ENCODE assay signal across 9 cellular contexts in genomic region chr1:92804721-92805169, GRCh38. TPM values are rescaled to one million over a fixed set of nuclear protein-coding genes. Genes with fewer than 3 reads are reported as not detected.
A peak's percentile ranks its signal among the peaks of the same experiment; 100 is the strongest.
DNase-seq lines count a peak whose midpoint lies in the region; TF ChIP-seq lines count a peak whose summit lies in the region.
"Had no signal": no experiment of that assay in that cellular context is flagged by ENCODE, and none has a peak within 500 bp of the region (broad histone marks: within the 10 kb centered on the region; RNA-seq: fewer than 3 reads in every experiment).

No MANE protein-coding gene starts in this region.

- POLR2A ChIA-PET in activated CD4-positive, alpha-beta memory T cell treated with anti-CD3 and anti-CD28 coated beads for 36 hours (lab: Charles Lee), result no interaction called here
- POLR2A ChIA-PET in activated CD4-positive, alpha-beta memory T cell treated with anti-CD3 and anti-CD28 coated beads, Interleukin-2, amount 10 ng/mL, durations not matched to agents 7 days and 5 days (lab: Charles Lee), result no interaction called here

- H3K36me3 Mint-ChIP-seq in activated CD4-positive, alpha-beta memory T cell treated with anti-CD3 and anti-CD28 coated beads for 36 hours, result no peaks in the 10 kb centered on the region
- H3K36me3 Mint-ChIP-seq in activated CD4-positive, alpha-beta memory T cell treated with anti-CD3 and anti-CD28 coated beads, Interleukin-2, amount 10 ng/mL, durations not matched to agents 7 days and 5 days (ENCODE audit: low read depth), result no peaks in the 10 kb centered on the region

- H3K4me2 ChIP-seq in mammary epithelial cell (ENCODE audit: insufficient read depth, low read depth, low read length), result peak overlapping the region; percentile 45

- peak overlapping the region; percentile 23 for H2AFZ ChIP-seq in mammary epithelial cell (ENCODE audit: low read depth, low read length)

- no peak overlapping the region for H3K9ac ChIP-seq in mammary epithelial cell (ENCODE audit: insufficient read depth, low read length)

- no peaks in the 10 kb centered on the region for H3K9me3 ChIP-seq in mammary epithelial cell (replicated peaks; ENCODE audit: insufficient read depth, low read length)
- no peaks in the 10 kb centered on the region for H3K9me3 ChIP-seq in spleen

- in situ Hi-C loops in mammary epithelial cell (cut with MboI; ENCODE audit: low sequenced_read_pairs in 2 of 2), result loop anchor here in 1 of 2 donors (10.0 kb wide), 1 partner anchor 50 kb away; no protein-coding TSS in a partner anchor

- 3% methylated on average over 7 of the region's 7 CpGs for WGBS in mammary epithelial cell (ENCODE audit: low coverage, missing lambda C conversion rate)
- WGBS in spleen, 5 donors, result 16 to 31% (median 24%) methylated on average over 7 of the region's 7 CpGs

- H3K79me2 ChIP-seq in mammary epithelial cell (ENCODE audit: insufficient read depth, low read length), result no peaks in the 10 kb centered on the region

- H3K4me3 ChIP-seq in LNCaP clone FGC (ENCODE audit: low read depth, low read length), result no peak overlapping the region
- H3K4me3 ChIP-seq in mammary epithelial cell (replicated peaks in 1 of 3; ENCODE audit: insufficient read depth in 1 of 3, low read depth in 2 of 3, low read length in 3 of 3), result no peak overlapping the region
- H3K4me3 ChIP-seq in spleen, result no peak overlapping the region

- no peak for TF ChIP-seq POLR2A in spleen (IDR thresholded peaks at IDR 0.05)

- H3K27ac Mint-ChIP-seq in activated CD4-positive, alpha-beta memory T cell treated with anti-CD3 and anti-CD28 coated beads for 36 hours, result no peak overlapping the region
- no peak overlapping the region for H3K27ac Mint-ChIP-seq in activated CD4-positive, alpha-beta memory T cell treated with anti-CD3 and anti-CD28 coated beads, Interleukin-2, amount 10 ng/mL, durations not matched to agents 7 days and 5 days
- H3K27ac Mint-ChIP-seq: stimulated activated naive CD8-positive, alpha-beta T cell treated with anti-CD3 and anti-CD28 coated beads, Interleukin-15, Interleukin-2, amounts not matched to agents 100 ng/mL and 50 ng/mL, for 24 hours had no signal

- peak; percentile 12 for DNase-seq in activated CD4-positive, alpha-beta memory T cell treated with anti-CD3 and anti-CD28 coated beads for 36 hours
- no peak for DNase-seq in activated CD4-positive, alpha-beta memory T cell treated with anti-CD3 and anti-CD28 coated beads, Interleukin-2, amount 10 ng/mL, durations not matched to agents 7 days and 5 days
- DNase-seq in LNCaP clone FGC (ENCODE audit: low read depth) (peak; percentile 98), mammary epithelial cell (peak; percentile 92), islet precursor cell (peak; percentile 92), spleen (no peak), retina (no peak)
- no peak for DNase-seq in activated effector memory CD4-positive, alpha-beta T cell treated with Interleukin-2 at 50 U/mL for 16 hours

- no peak overlapping the region for H3K4me3 Mint-ChIP-seq in activated CD4-positive, alpha-beta memory T cell treated with anti-CD3 and anti-CD28 coated beads for 36 hours
- no peak overlapping the region for H3K4me3 Mint-ChIP-seq in activated CD4-positive, alpha-beta memory T cell treated with anti-CD3 and anti-CD28 coated beads, Interleukin-2, amount 10 ng/mL, durations not matched to agents 7 days and 5 days
- H3K4me3 Mint-ChIP-seq: stimulated activated naive CD8-positive, alpha-beta T cell treated with anti-CD3 and anti-CD28 coated beads, Interleukin-15, Interleukin-2, amounts not matched to agents 100 ng/mL and 50 ng/mL, for 24 hours had no signal

- H3K27ac ChIP-seq in mammary epithelial cell (ENCODE audit: insufficient read depth, low read depth, low read length) (peak overlapping the region; percentile 74), spleen (peak overlapping the region in 5 of 8 donors; percentile 15 to 62 (median 40))

- dilution Hi-C loops in mammary epithelial cell (cut with HindIII; ENCODE audit: low sequenced_read_pairs), result no loop called here

- no peaks in the 10 kb centered on the region for H4K20me1 ChIP-seq in mammary epithelial cell (ENCODE audit: insufficient read depth, low read length)

- CTCF ChIA-PET in activated CD4-positive, alpha-beta memory T cell treated with anti-CD3 and anti-CD28 coated beads for 36 hours (lab: Charles Lee), result interaction anchor here (0.7 to 2.3 kb wide), 3 partner anchors 14 to 55 kb away, joined by 3 to 9 read pairs (median 3); no protein-coding TSS in a partner anchor
- CTCF ChIA-PET in activated CD4-positive, alpha-beta memory T cell treated with anti-CD3 and anti-CD28 coated beads, Interleukin-2, amount 10 ng/mL, durations not matched to agents 7 days and 5 days (lab: Charles Lee), result interaction anchor here (1.0 to 1.1 kb wide), 2 partner anchors 13 to 56 kb away, joined by 3 to 4 read pairs; no protein-coding TSS in a partner anchor
- CTCF ChIA-PET in mammary epithelial cell (lab: Charles Lee; ENCODE audit: low non-redundant PET), result interaction anchor here (0.6 kb wide), 1 partner anchor 57 kb away, joined by 18 read pairs; no protein-coding TSS in a partner anchor

- peaks cover 1% of the 10 kb centered on the region for H3K27me3 Mint-ChIP-seq in activated CD4-positive, alpha-beta memory T cell treated with anti-CD3 and anti-CD28 coated beads for 36 hours
- H3K27me3 Mint-ChIP-seq in activated CD4-positive, alpha-beta memory T cell treated with anti-CD3 and anti-CD28 coated beads, Interleukin-2, amount 10 ng/mL, durations not matched to agents 7 days and 5 days, result peaks cover 14% of the 10 kb centered on the region

- H3K4me1 Mint-ChIP-seq in activated CD4-positive, alpha-beta memory T cell treated with anti-CD3 and anti-CD28 coated beads for 36 hours (ENCODE audit: low read depth), result no peaks in the 10 kb centered on the region
- no peaks in the 10 kb centered on the region for H3K4me1 Mint-ChIP-seq in activated CD4-positive, alpha-beta memory T cell treated with anti-CD3 and anti-CD28 coated beads, Interleukin-2, amount 10 ng/mL, durations not matched to agents 7 days and 5 days

- H3K4me1 ChIP-seq in mammary epithelial cell (ENCODE audit: insufficient read depth, low read length) (peaks cover 25% of the 10 kb centered on the region), spleen (peaks cover 0 to 12% (median 2%) of the 10 kb centered on the region in 6 donors)

- intact Hi-C loops in activated CD4-positive, alpha-beta memory T cell treated with anti-CD3 and anti-CD28 coated beads for 36 hours (cut with micrococcal nuclease), result no loop called here
- intact Hi-C loops in mammary epithelial cell (cut with micrococcal nuclease), result loop anchor here (2.0 kb wide), 1 partner anchor 20 kb away; the partner anchor contains the start of gene EVI5
- intact Hi-C loops in spleen (cut with DNase I; ENCODE audit: low total_unique reads), result no loop called here

- H3K36me3 ChIP-seq in mammary epithelial cell (ENCODE audit: insufficient read depth, low read length) (no peaks in the 10 kb centered on the region), spleen (no peaks in the 10 kb centered on the region)

- TSS peak; percentile 99 for BruUV-seq in mammary epithelial cell (replicated peaks; lab: Mats Ljungman, UMichigan)

- H3K9me3 Mint-ChIP-seq in activated CD4-positive, alpha-beta memory T cell treated with anti-CD3 and anti-CD28 coated beads for 36 hours, result no peaks in the 10 kb centered on the region
- peaks cover 4% of the 10 kb centered on the region for H3K9me3 Mint-ChIP-seq in activated CD4-positive, alpha-beta memory T cell treated with anti-CD3 and anti-CD28 coated beads, Interleukin-2, amount 10 ng/mL, durations not matched to agents 7 days and 5 days
- H3K9me3 Mint-ChIP-seq: stimulated activated naive CD8-positive, alpha-beta T cell treated with anti-CD3 and anti-CD28 coated beads, Interleukin-15, Interleukin-2, amounts not matched to agents 100 ng/mL and 50 ng/mL, for 24 hours had no signal

- no peak for TF ChIP-seq CTCF in LNCaP clone FGC (IDR thresholded peaks at IDR 0.05; ENCODE audit: control insufficient read depth, extremely low read depth, insufficient read depth)
- TF ChIP-seq CTCF in mammary epithelial cell (conservative IDR thresholded peaks at IDR 0.05 in 1 of 2, IDR thresholded peaks at IDR 0.05 in 1 of 2; ENCODE audit: extremely low read depth in 1 of 2, insufficient read depth in 1 of 2, low read depth in 1 of 2, low read length in 2 of 2), result no peak
- no peak for TF ChIP-seq CTCF in spleen (IDR thresholded peaks at IDR 0.05 in 8 of 11, conservative IDR thresholded peaks at IDR 0.05 in 3 of 11)

- H3K27me3 ChIP-seq in mammary epithelial cell (ENCODE audit: insufficient read depth, low read length), result no peaks in the 10 kb centered on the region
- no peaks in the 10 kb centered on the region for H3K27me3 ChIP-seq in spleen (replicated peaks in 1 of 7)

RNA-seq across cellular contexts. Expression of gene EVI5, which starts 19.8 kb away (rescaled TPM):
- 10 to 100 TPM; 36.0 to 37.2 TPM for total RNA-seq in activated CD4-positive, alpha-beta memory T cell treated with anti-CD3 and anti-CD28 coated beads for 36 hours
- total RNA-seq in activated CD4-positive, alpha-beta memory T cell treated with anti-CD3 and anti-CD28 coated beads, Interleukin-2, amount 10 ng/mL, durations not matched to agents 7 days and 5 days, result 1 to 10 TPM; 2.9 TPM
- total RNA-seq in mammary epithelial cell, result 10 to 100 TPM; 30.3 to 43.3 TPM
- 14.2 TPM for polyA plus RNA-seq in mammary epithelial cell
- polyA minus RNA-seq in mammary epithelial cell, result 21.6 TPM
- 10 to 100 TPM; 18.2 to 38.3 (median 27.2) TPM for total RNA-seq in spleen
- 1 to 10 TPM; 1.7 to 3.6 (median 2.0) TPM for polyA plus RNA-seq in spleen

RNA-seq across cellular contexts. Expression of gene RPL5, which starts 27.1 kb away (rescaled TPM):
- 1,000 to 10,000 TPM; 1,530 to 1,539 TPM for total RNA-seq in activated CD4-positive, alpha-beta memory T cell treated with anti-CD3 and anti-CD28 coated beads for 36 hours
- 100 to 1,000 TPM; 660 to 678 TPM for total RNA-seq in activated CD4-positive, alpha-beta memory T cell treated with anti-CD3 and anti-CD28 coated beads, Interleukin-2, amount 10 ng/mL, durations not matched to agents 7 days and 5 days
- total RNA-seq in mammary epithelial cell (1,000 to 10,000 TPM; 1,045 to 1,097 TPM), spleen (1,000 to 10,000 TPM in 3 of 7 donors, 100 to 1,000 TPM in 4; 725 to 1,398 (median 908) TPM)
- polyA plus RNA-seq in mammary epithelial cell (1,681 TPM), spleen (1,000 to 10,000 TPM; 2,758 to 3,739 (median 3,435) TPM)
- polyA minus RNA-seq in mammary epithelial cell, result 816 TPM

Comparison
In these comparisons a context has a peak if more than half of its experiments do, and no peak if none do; other contexts are left out.
1. DNase-seq: peak in activated CD4-positive, alpha-beta memory T cell treated with anti-CD3 and anti-CD28 coated beads for 36 hours (single experiment), LNCaP clone FGC (single experiment), mammary epithelial cell (single experiment) and islet precursor cell (single experiment); none in activated CD4-positive, alpha-beta memory T cell treated with anti-CD3 and anti-CD28 coated beads, Interleukin-2, amount 10 ng/mL, durations not matched to agents 7 days and 5 days (single experiment), spleen (single experiment), retina (single experiment) and activated effector memory CD4-positive, alpha-beta T cell treated with Interleukin-2 at 50 U/mL for 16 hours (single experiment).
2. RNA of gene EVI5, which starts 19.8 kb away (total RNA-seq): 30.3 to 43.3 TPM in mammary epithelial cell, 36.0 to 37.2 TPM in activated CD4-positive, alpha-beta memory T cell treated with anti-CD3 and anti-CD28 coated beads for 36 hours and 18.2 to 38.3 TPM in spleen; 2.9 TPM in activated CD4-positive, alpha-beta memory T cell treated with anti-CD3 and anti-CD28 coated beads, Interleukin-2, amount 10 ng/mL, durations not matched to agents 7 days and 5 days; every median in the first group is over 4 times any median in the second.